16 cellular contexts compared by ENCODE assay signal in the genomic region with DNA sequence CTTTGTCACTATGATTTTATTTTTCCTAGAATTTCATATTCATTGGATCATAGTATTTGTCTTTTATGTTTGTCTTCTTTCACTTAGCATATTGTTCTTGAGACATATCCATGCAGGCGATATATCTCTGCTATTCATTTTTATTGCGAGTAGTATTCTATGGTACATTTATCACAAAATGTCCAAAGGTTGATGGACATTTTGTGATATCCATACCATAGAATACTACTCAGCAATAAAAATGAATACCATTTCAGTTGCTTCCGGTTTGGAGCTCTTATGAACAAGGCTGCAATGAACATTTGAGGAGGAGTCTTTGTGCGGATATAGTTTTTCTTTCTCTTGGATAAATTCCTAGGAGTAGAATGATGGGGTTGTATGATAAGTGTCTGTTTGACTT. TPM values are rescaled to one million over a fixed set of nuclear protein-coding genes. Genes with fewer than 3 reads are reported as not detected.
DNase-seq lines count a peak whose midpoint lies in the region; ATAC-seq and TF ChIP-seq lines count a peak whose summit lies in the region.
"Had no signal": no experiment of that assay in that cellular context is flagged by ENCODE, and none has a peak within 500 bp of the region (broad histone marks: within the 10 kb centered on the region; RNA-seq: fewer than 3 reads in every experiment).

No MANE protein-coding gene starts in this region.

- no peak overlapping the region for H3K4me2 ChIP-seq in GM23338
- H3K4me2 ChIP-seq: BLaER1 treated with 17β-estradiol and CSF1 and Interleukin-3, amounts not matched to agents 10 nM and 100 nM had no signal

- H3K27me3 ChIP-seq in GM23338 (ENCODE audit: insufficient read depth), result no peaks in the 10 kb centered on the region
- H3K27me3 ChIP-seq: BLaER1 treated with 17β-estradiol and CSF1 and Interleukin-3, amounts not matched to agents 10 nM and 100 nM had no signal

- intact Hi-C loops in mucosa of descending colon (cut with DNase I, micrococcal nuclease), result no loop called here

- no peaks in the 10 kb centered on the region for H4K20me1 ChIP-seq in GM23338 (replicated peaks; ENCODE audit: insufficient read depth)
- H4K20me1 ChIP-seq: BLaER1 treated with 17β-estradiol and CSF1 and Interleukin-3, amounts not matched to agents 10 nM and 100 nM had no signal

- H3K36me3 ChIP-seq in GM23338 (ENCODE audit: insufficient read depth), result no peaks in the 10 kb centered on the region
- H3K36me3 ChIP-seq in mucosa of descending colon (ENCODE audit: low read depth), result no peaks in the 10 kb centered on the region
- H3K36me3 ChIP-seq: BLaER1 treated with 17β-estradiol and CSF1 and Interleukin-3, amounts not matched to agents 10 nM and 100 nM had no signal

- peaks cover 12% of the 10 kb centered on the region for H3K9me2 ChIP-seq in GM23338 (ENCODE audit: insufficient read depth)

- ATAC-seq in GM23338, result no peak
- peak; percentile 72 for ATAC-seq in mucosa of descending colon
- ATAC-seq in GM19455 (IDR thresholded peaks at IDR 0.05; ENCODE audit: unreplicated experiment), result no peak
- ATAC-seq in HG03521 (IDR thresholded peaks at IDR 0.05; ENCODE audit: unreplicated experiment), result no peak
- ATAC-seq in HG02981 (IDR thresholded peaks at IDR 0.05; ENCODE audit: unreplicated experiment), result no peak
- ATAC-seq: CD8-positive, alpha-beta T cell had no signal

- no peak for DNase-seq in GM23338 (ENCODE audit: low spot score)
- no peak for DNase-seq in mucosa of descending colon
- DNase-seq: 8988T; AML-193; Caco-2; Calu3; CD4-positive, alpha-beta T cell; CD8-positive, alpha-beta T cell; DMS79 treated with DMSO at 0.1 percent for 48 hours; GF-D8 had no signal

- H2AFZ ChIP-seq in GM23338, result 0 out of 2 replicates have a peak overlapping the region, but pooled peaks have one; percentile 11

- H3K27ac ChIP-seq in GM23338 (ENCODE audit: low read depth), result no peak overlapping the region
- H3K27ac ChIP-seq: BLaER1 treated with 17β-estradiol and CSF1 and Interleukin-3, amounts not matched to agents 10 nM and 100 nM; C4-2B had no signal

- H3K79me2 ChIP-seq in GM23338 (replicated peaks; ENCODE audit: insufficient read depth), result no peaks in the 10 kb centered on the region

- peaks cover 6% of the 10 kb centered on the region for H3K9me3 ChIP-seq in mucosa of descending colon
- H3K9me3 ChIP-seq: Caco-2 had no signal

- H3K27me3 Mint-ChIP-seq in GM23338 (ENCODE audit: insufficient read depth, low read depth, poor library complexity), result no peaks in the 10 kb centered on the region

- peaks cover 3% of the 10 kb centered on the region for H3K9me3 Mint-ChIP-seq in GM23338

- no peak overlapping the region for H3K4me3 Mint-ChIP-seq in GM23338
- H3K4me3 Mint-ChIP-seq: B cell; CD4-positive, alpha-beta T cell; CD8-positive, alpha-beta T cell had no signal

- TF ChIP-seq CTCF in GM23338 (conservative IDR thresholded peaks at IDR 0.05; ENCODE audit: low read depth in 2 of 2) (no peak), mucosa of descending colon (IDR thresholded peaks at IDR 0.05) (no peak)

- H3K4me1 Mint-ChIP-seq in GM23338, result no peaks in the 10 kb centered on the region
- H3K4me1 Mint-ChIP-seq: B cell had no signal

- H3K36me3 Mint-ChIP-seq in GM23338 (ENCODE audit: low read depth), result no peaks in the 10 kb centered on the region
- H3K36me3 Mint-ChIP-seq: CD8-positive, alpha-beta T cell had no signal

- no peaks in the 10 kb centered on the region for H3K4me1 ChIP-seq in GM23338 (ENCODE audit: insufficient read depth)
- no peaks in the 10 kb centered on the region for H3K4me1 ChIP-seq in mucosa of descending colon (ENCODE audit: low read depth)
- H3K4me1 ChIP-seq: BLaER1 treated with 17β-estradiol and CSF1 and Interleukin-3, amounts not matched to agents 10 nM and 100 nM; Caco-2 had no signal

- no peak overlapping the region for H3K4me3 ChIP-seq in GM23338
- H3K4me3 ChIP-seq in mucosa of descending colon, result no peak overlapping the region
- H3K4me3 ChIP-seq: BLaER1 treated with 17β-estradiol and CSF1 and Interleukin-3, amounts not matched to agents 10 nM and 100 nM had no signal

- no peak overlapping the region for H3K27ac Mint-ChIP-seq in GM23338
- H3K27ac Mint-ChIP-seq: B cell; CD4-positive, alpha-beta T cell; CD8-positive, alpha-beta T cell had no signal

- H3F3A ChIP-seq in GM23338 (replicated peaks; ENCODE audit: low read depth), result no peaks in the 10 kb centered on the region

TF ChIP-seq in GM23338, 12 proteins besides CTCF, POLR2A, EP300 and RAD21 (continues in another document):
- TF ChIP-seq NANOG (IDR thresholded peaks at IDR 0.05; ENCODE audit: borderline replicate concordance) (no peak), CREB1 (CRISPR knock-in tag; IDR thresholded peaks at IDR 0.05; ENCODE audit: low read depth) (no peak), JUNB (IDR thresholded peaks at IDR 0.05; ENCODE audit: unreplicated experiment) (no peak), POLR2AphosphoS5 (IDR thresholded peaks at IDR 0.05; ENCODE audit: low read depth) (no peak), EZH2phosphoT487 (IDR thresholded peaks at IDR 0.05; ENCODE audit: unreplicated experiment) (no peak), ZNF331 (CRISPR knock-in tag; IDR thresholded peaks at IDR 0.05; ENCODE audit: low read depth) (no peak), STAT1 (IDR thresholded peaks at IDR 0.05; ENCODE audit: unreplicated experiment) (no peak), REST (IDR thresholded peaks at IDR 0.05; ENCODE audit: unreplicated experiment) (no peak)
- TF ChIP-seq, protein P1, sequence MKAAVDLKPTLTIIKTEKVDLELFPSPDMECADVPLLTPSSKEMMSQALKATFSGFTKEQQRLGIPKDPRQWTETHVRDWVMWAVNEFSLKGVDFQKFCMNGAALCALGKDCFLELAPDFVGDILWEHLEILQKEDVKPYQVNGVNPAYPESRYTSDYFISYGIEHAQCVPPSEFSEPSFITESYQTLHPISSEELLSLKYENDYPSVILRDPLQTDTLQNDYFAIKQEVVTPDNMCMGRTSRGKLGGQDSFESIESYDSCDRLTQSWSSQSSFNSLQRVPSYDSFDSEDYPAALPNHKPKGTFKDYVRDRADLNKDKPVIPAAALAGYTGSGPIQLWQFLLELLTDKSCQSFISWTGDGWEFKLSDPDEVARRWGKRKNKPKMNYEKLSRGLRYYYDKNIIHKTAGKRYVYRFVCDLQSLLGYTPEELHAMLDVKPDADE (IDR thresholded peaks at IDR 0.05), result no peak

RNA-seq across cellular contexts. Expression of gene EYA2, which starts 28.8 kb away (rescaled TPM):
- total RNA-seq in GM23338 (2014; rRNA removed; shearing (Covaris generic)), result 0.16 and 0.56 TPM in 2 replicates
- 0.50 and 0.94 TPM in 2 replicates for polyA plus RNA-seq in GM23338 (2016; fragmentation: Nextera tagmentation; extraction: Ambion mirVana)
- 10 to 100 TPM; 14.3 to 22.3 (median 19.5) TPM for total RNA-seq in mucosa of descending colon
- total RNA-seq: CD4-positive, alpha-beta T cell; CD8-positive, alpha-beta T cell had no signal
